In genomic region chr17:80826955-80827645, GRCh38 we compare ENCODE assay signal across 1 cellular context.
TF ChIP-seq lines count a peak whose summit lies in the region.

No MANE protein-coding gene starts in this region.

TF ChIP-seq in GM23338, 12 proteins besides CTCF, POLR2A, EP300 and RAD21 (continued from another document):
- no peak for TF ChIP-seq ZNF462 (CRISPR knock-in tag; IDR thresholded peaks at IDR 0.05)
